Comparison of ENCODE assay signal across 24 cellular contexts in genomic region chr10:81704596-81704995, GRCh38.
"Had no signal": no experiment of that assay in that cellular context is flagged by ENCODE, and none has a peak within 500 bp of the region (broad histone marks: within the 10 kb centered on the region; RNA-seq: fewer than 3 reads in every experiment).

No MANE protein-coding gene starts in this region.

- H3K9me3 ChIP-seq: neutrophil, thyroid gland, vagina had no signal

- H3K4me3 ChIP-seq: esophagus muscularis mucosa, gastroesophageal sphincter, heart left ventricle, hepatocyte, lung, mucosa of descending colon, smooth muscle cell, stomach, thyroid gland, vagina had no signal

- H3K4me1 ChIP-seq: esophagus muscularis mucosa, foreskin keratinocyte, gastroesophageal sphincter, heart left ventricle, parathyroid adenoma, stomach, thyroid gland, vagina had no signal

- H3K79me2 ChIP-seq: hepatocyte, parathyroid adenoma had no signal

- FAIRE-seq: colon, endothelial cell of umbilical vein, kidney had no signal

- H3K27me3 ChIP-seq: esophagus muscularis mucosa, foreskin keratinocyte, gastroesophageal sphincter, heart left ventricle, hepatocyte, neutrophil, stomach, thyroid gland, vagina had no signal

- H3K36me3 ChIP-seq: esophagus muscularis mucosa, gastroesophageal sphincter, heart left ventricle, neutrophil, stomach, thyroid gland, vagina had no signal

- H3K4me2 ChIP-seq: hepatocyte, smooth muscle cell had no signal

- DNase-seq: effector CD8-positive, alpha-beta T cell; foreskin keratinocyte; heart left ventricle; kidney; mucosa of descending colon; naive B cell; stimulated activated CD4-positive, alpha-beta T cell treated with anti-CD3 and anti-CD28 coated beads, Interleukin-12 subunit alpha, Interleukin-12 subunit beta, amount 100 ng/mL, for 4 hours; stimulated activated CD4-positive, alpha-beta T cell treated with anti-CD3 and anti-CD28 coated beads, Interleukin-1b, Interleukin-23, amount 100 ng/mL, for 48 hours; stimulated activated CD4-positive, alpha-beta T cell treated with anti-CD3 and anti-CD28 coated beads, Interleukin-4, amount 100 ng/mL, for 1 hour; stimulated activated CD8-positive, alpha-beta memory T cell treated with anti-CD3 and anti-CD28 coated beads, Interleukin-4, amount 100 ng/mL, for 48 hours; stimulated activated naive CD4-positive, alpha-beta T cell; stomach; thyroid gland; trophoblast cell had no signal

- H3K9ac ChIP-seq: parathyroid adenoma had no signal

- H2AFZ ChIP-seq: hepatocyte, parathyroid adenoma had no signal

- H3K27ac ChIP-seq: esophagus muscularis mucosa, foreskin keratinocyte, gastroesophageal sphincter, heart left ventricle, hepatocyte, neutrophil, parathyroid adenoma, stomach, thyroid gland, vagina had no signal
